8 cellular contexts compared by ENCODE assay signal in genomic region chr13:51802601-51803000, GRCh38. TPM values are rescaled to one million over a fixed set of nuclear protein-coding genes. Genes with fewer than 3 reads are reported as not detected.
A peak's percentile ranks its signal among the peaks of the same experiment; 100 is the strongest.
DNase-seq lines count a peak whose midpoint lies in the region; ATAC-seq lines count a peak whose summit lies in the region.

No MANE protein-coding gene starts in this region.

- H3K9ac ChIP-seq in HUES6 (ENCODE audit: low read length), result peak overlapping the region; percentile 13
- peak overlapping the region; percentile 91; the same call in 1 of the 2 replicates for H3K9ac ChIP-seq in iPS-20b (ENCODE audit: low read depth, low read length)

- H3K9me3 Mint-ChIP-seq in activated CD8-positive, alpha-beta T cell treated with anti-CD3 and anti-CD28 coated beads, Interleukin-2, amount 10 ng/mL, durations not matched to agents 7 days and 5 days (ENCODE audit: insufficient read depth), result no peaks in the 10 kb centered on the region
- H3K9me3 Mint-ChIP-seq in stimulated activated memory B cell treated with anti-CD40 and anti-IgM and Interleukin-4, amounts not matched to agents 10 μg/mL and 1 μg/mL and 100 μg/mL, for 72 hours, result no peaks in the 10 kb centered on the region

- peak overlapping the region; percentile 99 for H3K27ac Mint-ChIP-seq in activated CD8-positive, alpha-beta T cell treated with anti-CD3 and anti-CD28 coated beads, Interleukin-2, amount 10 ng/mL, durations not matched to agents 7 days and 5 days
- peak overlapping the region; percentile 96 for H3K27ac Mint-ChIP-seq in stimulated activated memory B cell treated with anti-CD40 and anti-IgM and Interleukin-4, amounts not matched to agents 10 μg/mL and 1 μg/mL and 100 μg/mL, for 72 hours

- no peaks in the 10 kb centered on the region for H3K9me3 ChIP-seq in HUES6 (ENCODE audit: control insufficient read depth, insufficient read depth, low read depth, low read length)
- no peaks in the 10 kb centered on the region for H3K9me3 ChIP-seq in iPS-20b (ENCODE audit: insufficient read depth, low read depth, low read length)

- H3K27me3 Mint-ChIP-seq in activated CD8-positive, alpha-beta T cell treated with anti-CD3 and anti-CD28 coated beads, Interleukin-2, amount 10 ng/mL, durations not matched to agents 7 days and 5 days (ENCODE audit: low read depth), result no peaks in the 10 kb centered on the region
- H3K27me3 Mint-ChIP-seq in stimulated activated memory B cell treated with anti-CD40 and anti-IgM and Interleukin-4, amounts not matched to agents 10 μg/mL and 1 μg/mL and 100 μg/mL, for 72 hours, result no peaks in the 10 kb centered on the region

- peaks cover 39% of the 10 kb centered on the region for H3K4me1 Mint-ChIP-seq in activated CD8-positive, alpha-beta T cell treated with anti-CD3 and anti-CD28 coated beads, Interleukin-2, amount 10 ng/mL, durations not matched to agents 7 days and 5 days (ENCODE audit: low read depth)
- peaks cover 33% of the 10 kb centered on the region for H3K4me1 Mint-ChIP-seq in stimulated activated memory B cell treated with anti-CD40 and anti-IgM and Interleukin-4, amounts not matched to agents 10 μg/mL and 1 μg/mL and 100 μg/mL, for 72 hours

- H3K27ac ChIP-seq in HUES6 (ENCODE audit: low read depth, low read length) (no peak overlapping the region), iPS-20b (ENCODE audit: low read length) (no peak overlapping the region)

- DNase-seq in activated CD8-positive, alpha-beta T cell treated with anti-CD3 and anti-CD28 coated beads, Interleukin-2, amount 10 ng/mL, durations not matched to agents 7 days and 5 days, result no peak
- DNase-seq in NCI-H2029 treated with DMSO at 0.1 percent for 48 hours (lab: John Stamatoyannopoulos, UW) (no peak), NCI-H187 (lab: John Stamatoyannopoulos, UW) (no peak), foreskin melanocyte (no peak), H4 (ENCODE audit: low spot score) (no peak)

- POLR2A ChIA-PET in activated CD8-positive, alpha-beta T cell treated with anti-CD3 and anti-CD28 coated beads, Interleukin-2, amount 10 ng/mL, durations not matched to agents 7 days and 5 days (lab: Charles Lee), result interaction anchor here (0.5 to 2.2 kb wide), 3 partner anchors 45 to 349 kb away, joined by 3 to 12 read pairs (median 4); partner anchors contain the start of gene INTS6

- no peak for ATAC-seq in activated CD8-positive, alpha-beta T cell treated with anti-CD3 and anti-CD28 coated beads, Interleukin-2, amount 10 ng/mL, durations not matched to agents 7 days and 5 days
- no peak for ATAC-seq in stimulated activated memory B cell treated with anti-CD40 and anti-IgM and Interleukin-4, amounts not matched to agents 10 μg/mL and 1 μg/mL and 100 μg/mL, for 72 hours

- H3K4me3 Mint-ChIP-seq in activated CD8-positive, alpha-beta T cell treated with anti-CD3 and anti-CD28 coated beads, Interleukin-2, amount 10 ng/mL, durations not matched to agents 7 days and 5 days, result peak overlapping the region; percentile 88
- H3K4me3 Mint-ChIP-seq in stimulated activated memory B cell treated with anti-CD40 and anti-IgM and Interleukin-4, amounts not matched to agents 10 μg/mL and 1 μg/mL and 100 μg/mL, for 72 hours, result peak overlapping the region; percentile 94

- H3K27me3 ChIP-seq in HUES6 (ENCODE audit: control insufficient read depth, insufficient read depth, low read length) (no peaks in the 10 kb centered on the region), iPS-20b (ENCODE audit: insufficient read depth, low read length) (peaks cover 6% of the 10 kb centered on the region; the same call in 1 of the 2 replicates)

- no peaks in the 10 kb centered on the region for H3K36me3 Mint-ChIP-seq in activated CD8-positive, alpha-beta T cell treated with anti-CD3 and anti-CD28 coated beads, Interleukin-2, amount 10 ng/mL, durations not matched to agents 7 days and 5 days (ENCODE audit: low read depth)
- H3K36me3 Mint-ChIP-seq in stimulated activated memory B cell treated with anti-CD40 and anti-IgM and Interleukin-4, amounts not matched to agents 10 μg/mL and 1 μg/mL and 100 μg/mL, for 72 hours, result peaks cover 4% of the 10 kb centered on the region

- H3K4me3 ChIP-seq in HUES6 (ENCODE audit: low read depth, low read length) (peak overlapping the region; percentile 72), iPS-20b (ENCODE audit: low read length) (peak overlapping the region; percentile 89; the same call in 1 of the 2 replicates)

- H3K36me3 ChIP-seq in HUES6 (ENCODE audit: control insufficient read depth, insufficient read depth, low read length) (no peaks in the 10 kb centered on the region), iPS-20b (ENCODE audit: insufficient read depth, low read depth, low read length) (no peaks in the 10 kb centered on the region)

- H3K4me1 ChIP-seq in HUES6 (ENCODE audit: control insufficient read depth, insufficient read depth, low read length), result peaks cover 35% of the 10 kb centered on the region
- H3K4me1 ChIP-seq in iPS-20b (ENCODE audit: insufficient read depth, low read length), result peaks cover 37% of the 10 kb centered on the region

- CTCF ChIA-PET in activated CD8-positive, alpha-beta T cell treated with anti-CD3 and anti-CD28 coated beads, Interleukin-2, amount 10 ng/mL, durations not matched to agents 7 days and 5 days (lab: Charles Lee), result interaction anchor here (0.8 to 3.4 kb wide), 4 partner anchors 11 to 358 kb away, joined by 4 to 14 read pairs (median 6); no protein-coding TSS in a partner anchor

RNA-seq across cellular contexts. Expression of gene DHRS12, which starts 1.4 kb away (rescaled TPM):
- 10 to 100 TPM in 1 of 2 experiments, 1 to 10 TPM in 1; 8.9 to 10.0 TPM for total RNA-seq in activated CD8-positive, alpha-beta T cell treated with anti-CD3 and anti-CD28 coated beads, Interleukin-2, amount 10 ng/mL, durations not matched to agents 7 days and 5 days
- 0.27 and 2.7 TPM in 2 replicates for total RNA-seq in H4 (2014; rRNA removed; shearing (Covaris generic))

RNA-seq across cellular contexts. Expression of gene TMEM272, which starts 42.4 kb away (rescaled TPM):
- under 1 TPM; 0.23 to 0.29 TPM for total RNA-seq in activated CD8-positive, alpha-beta T cell treated with anti-CD3 and anti-CD28 coated beads, Interleukin-2, amount 10 ng/mL, durations not matched to agents 7 days and 5 days
- not detected in 2 replicates for total RNA-seq in H4 (2014; rRNA removed; shearing (Covaris generic))

RNA-seq across cellular contexts. Expression of gene CCDC70, which starts 59.2 kb away (rescaled TPM):
- not detected for total RNA-seq in activated CD8-positive, alpha-beta T cell treated with anti-CD3 and anti-CD28 coated beads, Interleukin-2, amount 10 ng/mL, durations not matched to agents 7 days and 5 days
- not detected in 2 replicates for total RNA-seq in H4 (2014; rRNA removed; shearing (Covaris generic))
